In the genomic region with DNA sequence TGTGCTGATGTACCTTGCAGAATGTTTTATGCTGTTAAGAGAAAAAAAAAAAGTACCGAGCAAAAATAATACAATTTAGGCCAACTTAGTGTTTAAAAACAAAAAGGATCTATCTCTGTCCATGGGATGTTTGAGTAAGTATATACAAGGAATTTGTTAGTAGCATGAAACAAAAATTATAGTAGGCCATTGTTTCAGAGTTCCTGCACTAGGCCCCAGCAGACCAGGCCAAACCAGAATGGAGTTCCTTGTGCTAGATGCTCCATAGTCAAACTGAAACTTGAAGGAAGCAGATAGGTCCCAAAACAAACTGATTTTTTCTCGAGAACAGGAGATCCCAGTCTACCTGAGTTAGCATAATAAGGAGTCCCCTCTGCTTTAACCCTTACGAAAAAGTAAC, we compare ENCODE assay signal across 20 cellular contexts.
A peak's percentile ranks its signal among the peaks of the same experiment; 100 is the strongest.
DNase-seq lines count a peak whose midpoint lies in the region; ATAC-seq and TF ChIP-seq lines count a peak whose summit lies in the region.
"Had no signal": no experiment of that assay in that cellular context is flagged by ENCODE, and none has a peak within 500 bp of the region (broad histone marks: within the 10 kb centered on the region; RNA-seq: fewer than 3 reads in every experiment).

No MANE protein-coding gene starts in this region.

- H3K4me3 ChIP-seq in CD4-positive, CD25-positive, alpha-beta regulatory T cell (ENCODE audit: low read depth, low read length) = no peak overlapping the region
- H3K4me3 ChIP-seq in Panc1 (ENCODE audit: low read depth in 2 of 2, low read length in 2 of 2) (no peak overlapping the region), dorsolateral prefrontal cortex (no peak overlapping the region)
- H3K4me3 ChIP-seq: BLaER1 treated with 17β-estradiol and CSF1 and Interleukin-3, amounts not matched to agents 10 nM and 100 nM had no signal

- peaks cover 17% of the 10 kb centered on the region for H3K36me3 Mint-ChIP-seq in CD4-positive, CD25-positive, alpha-beta regulatory T cell
- H3K36me3 Mint-ChIP-seq in nephron (ENCODE audit: low read depth) = peaks cover 47% of the 10 kb centered on the region

- H3K4me3 Mint-ChIP-seq in CD4-positive, CD25-positive, alpha-beta regulatory T cell = no peak overlapping the region
- H3K4me3 Mint-ChIP-seq in nephron = no peak overlapping the region
- H3K4me3 Mint-ChIP-seq: B cell; CD8-positive, alpha-beta memory T cell; HFFc6; IgD-negative memory B cell had no signal

- no peak for TF ChIP-seq CTCF in Panc1 (IDR thresholded peaks at IDR 0.05)
- no peak for TF ChIP-seq CTCF in dorsolateral prefrontal cortex (IDR thresholded peaks at IDR 0.05 in 54 of 56, conservative IDR thresholded peaks at IDR 0.05 in 2 of 56; ENCODE audit: low read depth in 1 of 56, partially characterized antibody in 56 of 56)
- no peak for TF ChIP-seq CTCF in nephron (IDR thresholded peaks at IDR 0.05; ENCODE audit: unreplicated experiment in 3 of 3)

- POLR2A ChIA-PET in Panc1 (lab: Charles Lee) = interaction anchor here (0.6 kb wide), 1 partner anchor 276 kb away, joined by 4 read pairs; no protein-coding TSS in a partner anchor

- peaks cover 20% of the 10 kb centered on the region for H3K4me1 ChIP-seq in CD4-positive, CD25-positive, alpha-beta regulatory T cell (ENCODE audit: control insufficient read depth, insufficient read depth, low read length, poor library complexity, severe bottlenecking)
- no peaks in the 10 kb centered on the region for H3K4me1 ChIP-seq in Panc1 (ENCODE audit: control insufficient read depth, insufficient read depth, low read length)

- peaks cover 14% of the 10 kb centered on the region for H3K36me3 ChIP-seq in CD4-positive, CD25-positive, alpha-beta regulatory T cell (ENCODE audit: control insufficient read depth, insufficient read depth, low read length)
- peaks cover 3% of the 10 kb centered on the region for H3K36me3 ChIP-seq in Panc1 (ENCODE audit: control insufficient read depth, insufficient read depth, low read length)

- no peak for ATAC-seq in CD4-positive, CD25-positive, alpha-beta regulatory T cell (ENCODE audit: low read depth in 2 of 2)
- no peak for ATAC-seq in Panc1
- no peak for ATAC-seq in GM21786 (IDR thresholded peaks at IDR 0.05; ENCODE audit: unreplicated experiment)
- no peak for ATAC-seq in HG02642 (IDR thresholded peaks at IDR 0.05; ENCODE audit: poor library complexity, unreplicated experiment)
- ATAC-seq: HCT116, HepG2 had no signal

- in situ Hi-C loops in Panc1 (cut with HindIII; ENCODE audit: low pct_unique_long_range_greater_than_20kb, low sequenced_read_pairs) = no loop called here

- peak overlapping the region in 2 of 3 donors; percentile 23 to 67 for H3K27ac Mint-ChIP-seq in CD4-positive, CD25-positive, alpha-beta regulatory T cell
- H3K27ac Mint-ChIP-seq in nephron = peak overlapping the region; percentile 4 to 44 (median 5)
- H3K27ac Mint-ChIP-seq: B cell, HFFc6 had no signal

- TSS peak; percentile 21 for BruUV-seq in Panc1 (replicated peaks; lab: Mats Ljungman, UMichigan)

- CTCF ChIA-PET in Panc1 (lab: Charles Lee) = no interaction called here

- no peak for DNase-seq in CD4-positive, CD25-positive, alpha-beta regulatory T cell
- DNase-seq in Panc1 (ENCODE audit: low read depth, low spot score) (no peak), dorsolateral prefrontal cortex (no peak), GM19238 (ENCODE audit: insufficient read length, low spot score) (no peak), occipital lobe (lab: John Stamatoyannopoulos, UW) (no peak)
- DNase-seq: CD8-positive, alpha-beta memory T cell; COR-L47; DMS 273 treated with DMSO at 0.1 percent for 48 hours; DMS53; GOT3; H7; HFFc6 had no signal

- H3K4me1 Mint-ChIP-seq in CD4-positive, CD25-positive, alpha-beta regulatory T cell = peaks cover 33 to 46% (median 36%) of the 10 kb centered on the region in 4 donors
- H3K4me1 Mint-ChIP-seq in nephron = peaks cover 11% of the 10 kb centered on the region

- H3K9me3 ChIP-seq in CD4-positive, CD25-positive, alpha-beta regulatory T cell (ENCODE audit: control insufficient read depth in 2 of 2, low read length in 2 of 2) = no peaks in the 10 kb centered on the region
- H3K9me3 ChIP-seq in Panc1 (ENCODE audit: control insufficient read depth, insufficient read depth, low read depth, low read length) = no peaks in the 10 kb centered on the region
- H3K9me3 ChIP-seq: BLaER1 treated with 17β-estradiol and CSF1 and Interleukin-3, amounts not matched to agents 10 nM and 100 nM had no signal

- H3K27me3 Mint-ChIP-seq in CD4-positive, CD25-positive, alpha-beta regulatory T cell = no peaks in the 10 kb centered on the region
- no peaks in the 10 kb centered on the region for H3K27me3 Mint-ChIP-seq in nephron (ENCODE audit: low read depth)
- H3K27me3 Mint-ChIP-seq: B cell; CD8-positive, alpha-beta memory T cell; IgD-negative memory B cell had no signal

- no peaks in the 10 kb centered on the region for H3K9me3 Mint-ChIP-seq in CD4-positive, CD25-positive, alpha-beta regulatory T cell
- no peaks in the 10 kb centered on the region for H3K9me3 Mint-ChIP-seq in nephron
- H3K9me3 Mint-ChIP-seq: CD8-positive, alpha-beta memory T cell; HFFc6; IgD-negative memory B cell had no signal

- intact Hi-C loops in Panc1 (cut with micrococcal nuclease; ENCODE audit: unreplicated experiment) (no loop called here), dorsolateral prefrontal cortex (cut with DNase I) (loop anchor here (5.0 kb wide), 3 partner anchors 42 to 138 kb away; no protein-coding TSS in a partner anchor)

- no peak overlapping the region for H3K27ac ChIP-seq in CD4-positive, CD25-positive, alpha-beta regulatory T cell (ENCODE audit: insufficient read depth, low read length, poor library complexity, severe bottlenecking)
- H3K27ac ChIP-seq in Panc1 (ENCODE audit: low read length) (no peak overlapping the region), dorsolateral prefrontal cortex (peak overlapping the region in 54 of 59 donors; percentile 9 to 85 (median 68))
- H3K27ac ChIP-seq: BLaER1 treated with 17β-estradiol and CSF1 and Interleukin-3, amounts not matched to agents 10 nM and 100 nM had no signal

- no peaks in the 10 kb centered on the region for H3K27me3 ChIP-seq in CD4-positive, CD25-positive, alpha-beta regulatory T cell (ENCODE audit: control insufficient read depth, insufficient read depth, low read length)
- H3K27me3 ChIP-seq in Panc1 (ENCODE audit: control insufficient read depth, insufficient read depth, low read length) (no peaks in the 10 kb centered on the region), dorsolateral prefrontal cortex (no peaks in the 10 kb centered on the region)
- H3K27me3 ChIP-seq: BLaER1 treated with 17β-estradiol and CSF1 and Interleukin-3, amounts not matched to agents 10 nM and 100 nM had no signal

Comparison
In these comparisons a context has a peak if more than half of its experiments do, and no peak if none do; other contexts are left out.
1. H3K27ac ChIP-seq: peak in dorsolateral prefrontal cortex (54 of 59); none in CD4-positive, CD25-positive, alpha-beta regulatory T cell (single experiment) and Panc1 (single experiment).